ENCODE assay signal across 16 cellular contexts in genomic region chr14:55571125-55571889, GRCh38.
DNase-seq lines count a peak whose midpoint lies in the region; ATAC-seq lines count a peak whose summit lies in the region.
"Had no signal": no experiment of that assay in that cellular context is flagged by ENCODE, and none has a peak within 500 bp of the region (broad histone marks: within the 10 kb centered on the region; RNA-seq: fewer than 3 reads in every experiment).

No MANE protein-coding gene starts in this region.

- peak; percentile 48 for ATAC-seq in GM18870 (IDR thresholded peaks at IDR 0.05; ENCODE audit: unreplicated experiment)
- ATAC-seq in GM21526 (IDR thresholded peaks at IDR 0.05; ENCODE audit: low FRiP score, unreplicated experiment): peak; percentile 78
- ATAC-seq in HG03025 (IDR thresholded peaks at IDR 0.05; ENCODE audit: low FRiP score, unreplicated experiment): peak; percentile 64

- DNase-seq in left kidney (ENCODE audit: low read depth, low spot score) (peak; percentile 8), NCI-H1436 (lab: John Stamatoyannopoulos, UW) (no peak), NCI-H2171 treated with DMSO at 0.1 percent for 48 hours (lab: John Stamatoyannopoulos, UW) (no peak), T-helper 1 cell (no peak)
- no peak for DNase-seq in activated CD4-positive, alpha-beta T cell treated with anti-CD3 and anti-CD28 coated beads, Interleukin-2, amount 50 U/mL, for 1 hour
- DNase-seq: activated CD8-positive, alpha-beta memory T cell treated with anti-CD3 and anti-CD28 coated beads, Interleukin-2, amount 50 U/mL, for 48 hours; caudate nucleus; DND-41; endodermal cell; foreskin melanocyte; NCI-H1092; occipital lobe; small intestine had no signal
